ENCODE assay signal across 20 cellular contexts in the genomic region with DNA sequence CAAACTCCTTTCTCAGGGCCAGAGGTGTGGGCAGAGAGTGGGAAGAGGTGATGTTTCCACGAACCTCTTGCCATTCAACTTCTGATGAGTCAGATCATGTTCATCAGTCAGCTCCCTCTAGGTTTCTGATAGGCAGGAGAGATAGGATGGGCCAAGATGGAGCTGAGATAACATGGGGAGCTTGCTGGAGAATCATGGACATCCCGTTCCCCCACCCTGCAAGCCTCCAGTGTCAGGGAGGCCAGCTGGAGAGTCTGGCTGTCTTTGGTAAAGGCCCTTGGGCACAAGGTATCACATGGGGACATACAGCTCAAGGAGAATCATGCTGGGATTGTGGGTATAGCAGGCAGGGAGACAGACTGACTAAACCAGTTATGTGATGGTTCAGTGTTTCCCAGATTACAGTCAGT.
DNase-seq lines count a peak whose midpoint lies in the region; ATAC-seq and TF ChIP-seq lines count a peak whose summit lies in the region.
"Had no signal": no experiment of that assay in that cellular context is flagged by ENCODE, and none has a peak within 500 bp of the region (broad histone marks: within the 10 kb centered on the region; RNA-seq: fewer than 3 reads in every experiment).

No MANE protein-coding gene starts in this region.

- H3K27ac ChIP-seq in RWPE1 (peak overlapping the region; percentile 62), osteoblast (ENCODE audit: low read depth, low read length) (no peak overlapping the region), WERI-Rb-1 (no peak overlapping the region), upper lobe of right lung (no peak overlapping the region)
- H3K27ac ChIP-seq: KMS-11 had no signal

- H3K9me3 ChIP-seq in osteoblast (ENCODE audit: low read depth, low read length) (no peaks in the 10 kb centered on the region), WERI-Rb-1 (ENCODE audit: severe bottlenecking) (no peaks in the 10 kb centered on the region), upper lobe of right lung (no peaks in the 10 kb centered on the region)

- H4K20me1 ChIP-seq in osteoblast (ENCODE audit: insufficient read depth, low read length): no peaks in the 10 kb centered on the region

- no peaks in the 10 kb centered on the region for H3K27me3 ChIP-seq in osteoblast (ENCODE audit: insufficient read depth, low read length)
- no peaks in the 10 kb centered on the region for H3K27me3 ChIP-seq in WERI-Rb-1 (ENCODE audit: insufficient read depth, low read depth, severe bottlenecking)
- H3K27me3 ChIP-seq in upper lobe of right lung: no peaks in the 10 kb centered on the region

- TF ChIP-seq CTCF in RWPE1 (conservative IDR thresholded peaks at IDR 0.05; ENCODE audit: low read depth) (no peak), osteoblast (IDR thresholded peaks at IDR 0.05; ENCODE audit: extremely low read depth, low read depth, low read length) (no peak), WERI-Rb-1 (IDR thresholded peaks at IDR 0.05; ENCODE audit: low read depth, low read length) (no peak), upper lobe of right lung (IDR thresholded peaks at IDR 0.05) (no peak)

- no peaks in the 10 kb centered on the region for H3K79me2 ChIP-seq in osteoblast (ENCODE audit: insufficient read depth, low read length)

- H3K36me3 ChIP-seq in osteoblast (ENCODE audit: insufficient read depth, low read length) (no peaks in the 10 kb centered on the region), WERI-Rb-1 (no peaks in the 10 kb centered on the region), upper lobe of right lung (no peaks in the 10 kb centered on the region)

- intact Hi-C loops in Right ventricle myocardium superior (cut with DNase I): no loop called here
- intact Hi-C loops in upper lobe of right lung (cut with DNase I): no loop called here

- DNase-seq in ELF-1 (ENCODE audit: low read depth, low spot score) (peak; percentile 33), RWPE1 (ENCODE audit: low spot score) (no peak), Right ventricle myocardium superior (no peak), osteoblast (ENCODE audit: insufficient read length, low spot score, missing footprints) (peak; percentile 70), WERI-Rb-1 (no peak), upper lobe of right lung (no peak)
- DNase-seq: activated CD8-positive, alpha-beta T cell treated with anti-CD3 and anti-CD28 coated beads for 36 hours; activated naive CD4-positive, alpha-beta T cell treated with anti-CD3 and anti-CD28 coated beads for 36 hours; activated T-cell treated with anti-CD3 and anti-CD28 coated beads, Interleukin-2, amount 50 U/mL, for 1 hour; aorta; CD4-positive, alpha-beta memory T cell; mesenchymal stem cell; naive thymus-derived CD8-positive, alpha-beta T cell; NCI-H1930; NCI-H446 treated with DMSO at 0.1 percent for 48 hours; SHP77 treated with DMSO at 0.1 percent for 48 hours; small intestine; stimulated activated CD4-positive, alpha-beta T cell treated with anti-CD3 and anti-CD28 coated beads, Interleukin-4, amount 100 ng/mL, for 1 hour had no signal

- CTCF ChIA-PET in RWPE1 (lab: Yijun Ruan, JAX): no interaction called here

- H2AFZ ChIP-seq in osteoblast (ENCODE audit: low read length): no peak overlapping the region

- no peak overlapping the region for H3K4me2 ChIP-seq in osteoblast (ENCODE audit: insufficient read depth, low read length)
- H3K4me2 ChIP-seq: KMS-11 had no signal

- POLR2A ChIA-PET in RWPE1 (lab: Yijun Ruan, JAX; ENCODE audit: low non-redundant PET): no interaction called here

- H3K4me3 ChIP-seq in osteoblast (ENCODE audit: insufficient read depth, low read length) (no peak overlapping the region), WERI-Rb-1 (ENCODE audit: low read depth, low read length) (no peak overlapping the region), upper lobe of right lung (no peak overlapping the region)

- peak; percentile 38 for ATAC-seq in Right ventricle myocardium superior (ENCODE audit: poor library complexity)
- no peak for ATAC-seq in HG02852 (IDR thresholded peaks at IDR 0.05; ENCODE audit: unreplicated experiment)
- no peak for ATAC-seq in upper lobe of right lung
- ATAC-seq: activated CD8-positive, alpha-beta T cell treated with anti-CD3 and anti-CD28 coated beads for 36 hours; naive thymus-derived CD8-positive, alpha-beta T cell had no signal

- H3K4me1 ChIP-seq in osteoblast (ENCODE audit: insufficient read depth, low read length): peaks cover 16% of the 10 kb centered on the region
- H3K4me1 ChIP-seq in upper lobe of right lung: peaks cover 16% of the 10 kb centered on the region

Comparison
In these comparisons a context has a peak if more than half of its experiments do, and no peak if none do; other contexts are left out.
1. DNase-seq: peak in ELF-1 (single experiment) and osteoblast (single experiment); none in RWPE1 (single experiment), Right ventricle myocardium superior (single experiment), WERI-Rb-1 (single experiment) and upper lobe of right lung (single experiment).